Comparison of ENCODE assay signal across 19 cellular contexts in the genomic region with DNA sequence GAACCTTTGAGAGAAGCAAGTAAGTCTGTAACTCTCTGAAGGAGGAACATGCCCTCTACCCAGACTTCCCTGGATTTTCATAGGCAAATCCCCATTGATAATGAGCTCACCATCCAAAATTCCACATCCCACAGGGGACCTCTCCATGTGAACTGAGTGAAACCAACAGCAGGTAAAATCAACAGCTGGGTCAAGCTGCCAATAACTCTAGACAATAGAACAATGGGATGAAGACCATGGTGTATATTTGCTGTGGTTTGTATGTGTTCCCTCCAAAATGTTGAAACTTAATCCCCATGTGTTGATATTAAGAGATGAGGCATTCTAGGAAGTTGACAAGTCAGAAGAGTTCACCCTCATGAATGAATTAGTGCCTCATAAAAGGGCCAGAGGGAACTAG.
DNase-seq lines count a peak whose midpoint lies in the region; ATAC-seq, FAIRE-seq and TF ChIP-seq lines count a peak whose summit lies in the region.
"Had no signal": no experiment of that assay in that cellular context is flagged by ENCODE, and none has a peak within 500 bp of the region (broad histone marks: within the 10 kb centered on the region; RNA-seq: fewer than 3 reads in every experiment).

No MANE protein-coding gene starts in this region.

- intact Hi-C loops in PC-3 (cut with micrococcal nuclease) (no loop called here), breast epithelium (cut with DNase I; ENCODE audit: low total_unique reads) (no loop called here)

- H3K27me3 ChIP-seq in PC-3 (ENCODE audit: low read length) (no peaks in the 10 kb centered on the region), breast epithelium (no peaks in the 10 kb centered on the region)

- no peak overlapping the region for H2AFZ ChIP-seq in PC-3 (ENCODE audit: low read length)

- H3K27ac ChIP-seq in PC-3 (ENCODE audit: low read length), result no peak overlapping the region
- no peak overlapping the region for H3K27ac ChIP-seq in breast epithelium

- peaks cover 10% of the 10 kb centered on the region for H3K4me1 Mint-ChIP-seq in nephron progenitor cell
- H3K4me1 Mint-ChIP-seq: B cell, H9 had no signal

- H3K4me3 ChIP-seq in PC-3 (ENCODE audit: low read length) (no peak overlapping the region), breast epithelium (no peak overlapping the region)

- H3K79me2 ChIP-seq in PC-3 (ENCODE audit: low read length), result no peaks in the 10 kb centered on the region

- POLR2A ChIA-PET in PC-3 (lab: Charles Lee; ENCODE audit: unreplicated experiment), result interaction anchor here (0.7 kb wide), 1 partner anchor 86 kb away, joined by 3 read pairs; no protein-coding TSS in a partner anchor

- no peak for ATAC-seq in PC-3
- ATAC-seq: HepG2 had no signal

- no TSS peak for BruUV-seq in PC-3 (replicated peaks; lab: Mats Ljungman, UMichigan)

- H3K4me3 Mint-ChIP-seq in nephron progenitor cell, result no peak overlapping the region
- H3K4me3 Mint-ChIP-seq: B cell; CD4-positive, alpha-beta T cell; H9 had no signal

- H4K20me1 ChIP-seq in PC-3 (ENCODE audit: low read length), result no peaks in the 10 kb centered on the region

- no peaks in the 10 kb centered on the region for H3K36me3 Mint-ChIP-seq in nephron progenitor cell (ENCODE audit: low read depth)

- H3K4me2 ChIP-seq in PC-3 (ENCODE audit: low read length), result no peak overlapping the region

- no peaks in the 10 kb centered on the region for H3K36me3 ChIP-seq in PC-3 (ENCODE audit: low read depth, low read length)
- H3K36me3 ChIP-seq in breast epithelium, result no peaks in the 10 kb centered on the region

- H3K9me2 ChIP-seq in PC-3 (replicated peaks; ENCODE audit: low read length), result no peaks in the 10 kb centered on the region

- TF ChIP-seq CTCF in PC-3 (conservative IDR thresholded peaks at IDR 0.05; ENCODE audit: low read depth, low read length) (no peak), nephron progenitor cell (IDR thresholded peaks at IDR 0.05) (no peak), breast epithelium (IDR thresholded peaks at IDR 0.05) (no peak), D721Med (IDR thresholded peaks at IDR 0.05; ENCODE audit: insufficient read depth, missing control alignments) (no peak)

- peak overlapping the region; percentile 20 for H3K27ac Mint-ChIP-seq in nephron progenitor cell
- H3K27ac Mint-ChIP-seq: B cell; CD4-positive, alpha-beta T cell; H9 had no signal

- no peaks in the 10 kb centered on the region for H3F3A ChIP-seq in PC-3 (ENCODE audit: low read length, unreplicated experiment)

- peaks cover 6% of the 10 kb centered on the region; the same call in 1 of the 2 replicates for H3K4me1 ChIP-seq in PC-3 (ENCODE audit: insufficient read depth, low read length)
- no peaks in the 10 kb centered on the region for H3K4me1 ChIP-seq in breast epithelium

- CTCF ChIA-PET in PC-3 (lab: Charles Lee), result no interaction called here

- DNase-seq in EH (ENCODE audit: low read depth), result peak; percentile 5
- DNase-seq in HT1080 (ENCODE audit: low read depth), result peak; percentile 36
- DNase-seq in PC-3, result peak; percentile 44
- DNase-seq in nephron progenitor cell, result no peak
- DNase-seq in NCI-H774 (lab: John Stamatoyannopoulos, UW), result no peak
- no peak for DNase-seq in breast epithelium (ENCODE audit: low spot score in 2 of 2)
- no peak for DNase-seq in D721Med (ENCODE audit: insufficient read length, low spot score)
- DNase-seq: C1 segment of cervical spinal cord; CD4-positive, alpha-beta T cell; DMS153; DMS79 treated with DMSO at 0.1 percent for 48 hours; GDM1; GOT3; H9 had no signal

- FAIRE-seq in D721Med (lab: Jason Lieb, UNC), result no peak
- FAIRE-seq: A204.1, GM12892, HepG2, HTR-8/SVneo had no signal

- no peak for TF ChIP-seq POLR2A in breast epithelium (IDR thresholded peaks at IDR 0.05)

- H3K9ac ChIP-seq in PC-3 (ENCODE audit: low read length), result no peak overlapping the region

- H3K9me3 Mint-ChIP-seq in nephron progenitor cell, result peaks cover 4% of the 10 kb centered on the region
- H3K9me3 Mint-ChIP-seq: CD4-positive, alpha-beta T cell; H9 had no signal

- peaks cover 19% of the 10 kb centered on the region for H3K27me3 Mint-ChIP-seq in nephron progenitor cell (ENCODE audit: low read depth, poor library complexity)
- H3K27me3 Mint-ChIP-seq: B cell; CD4-positive, alpha-beta T cell had no signal

- H3K9me3 ChIP-seq in PC-3 (ENCODE audit: low read length) (no peaks in the 10 kb centered on the region), breast epithelium (no peaks in the 10 kb centered on the region)

Comparison
In these comparisons a context has a peak if more than half of its experiments do, and no peak if none do; other contexts are left out.
1. DNase-seq: peak in EH (single experiment), HT1080 (single experiment) and PC-3 (single experiment); none in nephron progenitor cell (single experiment), NCI-H774 (single experiment), breast epithelium (0 of 2) and D721Med (single experiment).